In the genomic region with DNA sequence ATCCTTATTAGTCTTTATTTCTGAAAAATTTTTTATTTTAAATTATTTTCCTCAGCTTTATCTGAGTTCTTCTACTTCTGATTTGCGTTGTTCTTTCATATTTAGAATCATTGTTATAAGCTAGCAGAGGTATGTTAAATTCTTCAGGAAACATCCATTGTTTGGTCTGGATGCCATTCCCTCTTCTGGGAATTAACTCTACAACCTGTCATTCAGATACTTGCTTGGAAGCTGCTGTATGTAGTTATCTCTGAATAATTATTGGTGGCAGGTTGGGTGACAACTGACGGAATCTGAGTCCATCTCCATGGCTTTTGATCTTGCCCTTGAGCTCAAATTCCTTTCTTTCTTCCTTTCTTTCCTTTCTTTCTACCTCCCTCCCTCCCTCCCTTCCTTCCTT, we compare ENCODE assay signal across 3 cellular contexts.
"Had no signal": no experiment of that assay in that cellular context is flagged by ENCODE, and none has a peak within 500 bp of the region (broad histone marks: within the 10 kb centered on the region; RNA-seq: fewer than 3 reads in every experiment).

No MANE protein-coding gene starts in this region.

- DNase-seq: GDM1, GF-D8 had no signal

- ATAC-seq: GM12878 had no signal

- H3K4me3 ChIP-seq: GM12878 had no signal
